17 cellular contexts compared by ENCODE assay signal in the genomic region with DNA sequence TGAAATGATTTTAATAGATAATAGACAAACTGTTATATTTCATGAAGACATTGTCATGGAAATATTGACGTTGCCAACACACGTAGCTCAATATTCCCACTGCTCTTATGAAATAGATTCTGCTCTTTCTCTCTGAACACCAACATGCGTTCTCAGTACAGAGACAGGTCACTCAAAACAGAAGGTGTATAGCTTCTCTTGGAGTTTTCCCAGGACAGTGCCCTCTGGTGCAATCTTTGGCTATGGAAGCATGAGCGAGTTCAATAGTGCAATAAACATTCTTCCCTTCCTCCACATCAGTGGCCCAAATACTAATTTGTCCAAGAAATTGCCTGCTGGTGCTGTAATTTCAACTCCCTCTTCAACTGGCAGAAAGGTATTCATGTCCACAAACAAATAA.
DNase-seq lines count a peak whose midpoint lies in the region; ATAC-seq, FAIRE-seq and TF ChIP-seq lines count a peak whose summit lies in the region.
"Had no signal": no experiment of that assay in that cellular context is flagged by ENCODE, and none has a peak within 500 bp of the region (broad histone marks: within the 10 kb centered on the region; RNA-seq: fewer than 3 reads in every experiment).

No MANE protein-coding gene starts in this region.

- H3K4me1 Mint-ChIP-seq in natural killer cell: no peaks in the 10 kb centered on the region
- H3K4me1 Mint-ChIP-seq: nephron progenitor cell had no signal

- no peaks in the 10 kb centered on the region for H3K27me3 Mint-ChIP-seq in natural killer cell (ENCODE audit: low read depth in 2 of 2)
- H3K27me3 Mint-ChIP-seq: activated naive CD8-positive, alpha-beta T cell had no signal

- TF ChIP-seq POLR2A in A549 (IDR thresholded peaks at IDR 0.05; ENCODE audit: low read length): no peak

- TF ChIP-seq RAD21 in A549 (conservative IDR thresholded peaks at IDR 0.05 in 1 of 2, IDR thresholded peaks at IDR 0.05 in 1 of 2): peak in 1 of 2 experiments; percentile 17; a peak in 1 of 5 replicates

- no peak for TF ChIP-seq EP300 in A549 (IDR thresholded peaks at IDR 0.05)

- H3K4me3 ChIP-seq in A549 (no peak overlapping the region), choroid plexus epithelial cell (ENCODE audit: low read depth, low read length) (no peak overlapping the region), keratinocyte (ENCODE audit: control insufficient read depth in 2 of 3, extremely low read depth in 1 of 3, insufficient read depth in 2 of 3, low read depth in 1 of 3, low read length in 3 of 3) (no peak overlapping the region)
- H3K4me3 ChIP-seq: vagina had no signal

- H3K9ac ChIP-seq in keratinocyte (ENCODE audit: control insufficient read depth, extremely low read depth, insufficient read depth, low read length): no peak overlapping the region

- H3K79me2 ChIP-seq in keratinocyte (ENCODE audit: control insufficient read depth, insufficient read depth, low read length): no peaks in the 10 kb centered on the region

- dilution Hi-C loops in keratinocyte (cut with MboI; ENCODE audit: extremely low pct_ligation_motif_present, low sequenced_read_pairs): no loop called here

- H2AFZ ChIP-seq in keratinocyte (ENCODE audit: control insufficient read depth, low read length): no peak overlapping the region

- H3K4me2 ChIP-seq in A549 (no peak overlapping the region; the same call in 2 of the 3 replicates), keratinocyte (ENCODE audit: control insufficient read depth, extremely low read depth, insufficient read depth, low read depth, low read length) (no peak overlapping the region)

- DNase-seq in A549 (ENCODE audit: low read depth in 1 of 2, low spot score in 1 of 2): peak; percentile 13 to 53
- peak; percentile 54 for DNase-seq in NCI-H1417 treated with DMSO at 0.1 percent for 48 hours (lab: John Stamatoyannopoulos, UW)
- peak; percentile 79 for DNase-seq in choroid plexus epithelial cell (ENCODE audit: low read depth)
- DNase-seq in keratinocyte (ENCODE audit: low read depth, low spot score): no peak
- no peak for DNase-seq in SKM-1 treated with dmso at 0.1 percent for 144 hours (lab: John Stamatoyannopoulos, UW; ENCODE audit: unreplicated experiment)
- no peak for DNase-seq in natural killer cell
- DNase-seq: activated CD8-positive, alpha-beta memory T cell treated with anti-CD3 and anti-CD28 coated beads for 24 hours; GF-D8; NCI-H146; nephron progenitor cell; stimulated activated CD4-positive, alpha-beta T cell treated with anti-CD3 and anti-CD28 coated beads, Interleukin-15, amount 100 ng/mL, for 24 hours; T-helper 9 cell had no signal

- TF ChIP-seq CTCF in A549 (IDR thresholded peaks at IDR 0.05) (peak; percentile 25; the same call in 1 of the 3 replicates), choroid plexus epithelial cell (conservative IDR thresholded peaks at IDR 0.05; ENCODE audit: low read depth, low read length) (peak; percentile 36), keratinocyte (optimal IDR thresholded peaks at IDR 0.05 in 1 of 3, IDR thresholded peaks at IDR 0.05 in 1 of 3, conservative IDR thresholded peaks at IDR 0.05 in 1 of 3; ENCODE audit: extremely low read depth in 1 of 3, insufficient read depth in 2 of 3, low read length in 3 of 3) (peak; percentile 27 to 36 (median 31)), natural killer cell (IDR thresholded peaks at IDR 0.05) (no peak)

- CTCF ChIA-PET in A549 (lab: Yijun Ruan, JAX): interaction anchor here (1.0 to 3.0 kb wide), 5 partner anchors 9 to 29 kb away, joined by 3 to 12 read pairs (median 4); no protein-coding TSS in a partner anchor

- H3K9me3 ChIP-seq in A549 (no peaks in the 10 kb centered on the region), keratinocyte (ENCODE audit: control insufficient read depth, low read depth, low read length) (no peaks in the 10 kb centered on the region)
- H3K9me3 ChIP-seq: vagina had no signal

- H3K36me3 Mint-ChIP-seq in natural killer cell: no peaks in the 10 kb centered on the region
- H3K36me3 Mint-ChIP-seq: activated naive CD8-positive, alpha-beta T cell had no signal

- H3K36me3 ChIP-seq in keratinocyte (ENCODE audit: control insufficient read depth in 2 of 2, extremely low read depth in 1 of 2, insufficient read depth in 2 of 2, low read length in 2 of 2): no peaks in the 10 kb centered on the region
- H3K36me3 ChIP-seq: vagina had no signal

- peak; percentile 43 for FAIRE-seq in A549 (lab: Jason Lieb, UNC)
- FAIRE-seq in keratinocyte (lab: Jason Lieb, UNC): peak; percentile 57
- FAIRE-seq: HTR-8/SVneo had no signal

- H4K20me1 ChIP-seq in keratinocyte (ENCODE audit: control insufficient read depth, extremely low read depth, insufficient read depth, low read length): no peaks in the 10 kb centered on the region

- intact Hi-C loops in natural killer cell (cut with micrococcal nuclease): loop anchor here (10.0 kb wide), 1 partner anchor 63 kb away; no protein-coding TSS in a partner anchor

- ATAC-seq in A549 (peak; percentile 84 to 88), HG03460 (IDR thresholded peaks at IDR 0.05; ENCODE audit: unreplicated experiment) (no peak), natural killer cell (no peak), GM18873 (IDR thresholded peaks at IDR 0.05; ENCODE audit: low FRiP score, unreplicated experiment) (no peak)

- no peaks in the 10 kb centered on the region for H3K27me3 ChIP-seq in keratinocyte (ENCODE audit: control insufficient read depth, extremely low read depth, insufficient read depth, low read length)
- H3K27me3 ChIP-seq: vagina had no signal

- no peaks in the 10 kb centered on the region for H3K9me1 ChIP-seq in keratinocyte (ENCODE audit: control insufficient read depth, extremely low read depth, insufficient read depth, low read length)

- H3K4me3 Mint-ChIP-seq in natural killer cell: no peak overlapping the region
- H3K4me3 Mint-ChIP-seq: activated naive CD8-positive, alpha-beta T cell; nephron progenitor cell had no signal

- 25% methylated on average over 4 of the region's 4 CpGs for WGBS in A549 (ENCODE audit: missing lambda C conversion rate)

- H3K9me3 Mint-ChIP-seq in natural killer cell: peaks cover 0 to 3% of the 10 kb centered on the region in 2 donors
- H3K9me3 Mint-ChIP-seq: nephron progenitor cell had no signal

- POLR2A ChIA-PET in A549 (lab: Yijun Ruan, JAX): no interaction called here

- H3K27ac Mint-ChIP-seq in natural killer cell: no peak overlapping the region
- H3K27ac Mint-ChIP-seq: activated naive CD8-positive, alpha-beta T cell; nephron progenitor cell had no signal

- H3K27ac ChIP-seq in A549 (no peak overlapping the region), keratinocyte (ENCODE audit: control insufficient read depth, insufficient read depth, low read length) (no peak overlapping the region)
- H3K27ac ChIP-seq: vagina had no signal

- H3K4me1 ChIP-seq in A549: peaks cover 18% of the 10 kb centered on the region; the same call in 2 of the 3 replicates
- H3K4me1 ChIP-seq in keratinocyte (ENCODE audit: control insufficient read depth, extremely low read depth, insufficient read depth, low read length): no peaks in the 10 kb centered on the region
- H3K4me1 ChIP-seq: vagina had no signal

TF ChIP-seq in A549, 52 proteins besides CTCF, POLR2A, EP300 and RAD21:
- TF ChIP-seq ZNF302 (CRISPR knock-in tag; IDR thresholded peaks at IDR 0.05): no peak
- peak in 1 of 2 experiments; percentile 36; a peak in 1 of 4 replicates for TF ChIP-seq CEBPB (IDR thresholded peaks at IDR 0.05)

Comparison
In these comparisons a context has a peak if more than half of its experiments do, and no peak if none do; other contexts are left out.
1. ATAC-seq: peak in A549 (2 of 2); none in HG03460 (single experiment), natural killer cell (0 of 3) and GM18873 (single experiment).
2. DNase-seq: peak in A549 (2 of 2), NCI-H1417 treated with DMSO at 0.1 percent for 48 hours (single experiment) and choroid plexus epithelial cell (single experiment); none in keratinocyte (single experiment), SKM-1 treated with dmso at 0.1 percent for 144 hours (single experiment) and natural killer cell (single experiment).